ENCODE assay signal across 8 cellular contexts in genomic region chr19:49766938-49767315, GRCh38. TPM values are rescaled to one million over a fixed set of nuclear protein-coding genes. Genes with fewer than 3 reads are reported as not detected.
DNase-seq lines count a peak whose midpoint lies in the region; ATAC-seq and TF ChIP-seq lines count a peak whose summit lies in the region.

Gene AP2A1 (plus strand): TSS chr19:49767001. CDS start chr19:49767134, 133 bp downstream.

- peaks cover 21% of the 10 kb centered on the region for H3K4me1 ChIP-seq in CD4-positive, CD25-positive, alpha-beta regulatory T cell (ENCODE audit: control insufficient read depth, insufficient read depth, low read length, poor library complexity, severe bottlenecking)
- peaks cover 17 to 30% (median 24%) of the 10 kb centered on the region in 4 donors for H3K4me1 ChIP-seq in upper lobe of left lung

- DNase-seq in CD4-positive, CD25-positive, alpha-beta regulatory T cell: no peak
- DNase-seq in central memory CD8-positive, alpha-beta T cell (ENCODE audit: low spot score in 2 of 2): no peak
- DNase-seq in lung microvascular endothelial cell (ENCODE audit: low read depth in 2 of 2): no peak
- no peak for DNase-seq in upper lobe of left lung
- no peak for DNase-seq in NCI-H1436 (lab: John Stamatoyannopoulos, UW)
- no peak for DNase-seq in NCI-H446 (lab: John Stamatoyannopoulos, UW)

- H3K27me3 Mint-ChIP-seq in CD4-positive, CD25-positive, alpha-beta regulatory T cell: no peaks in the 10 kb centered on the region
- H3K27me3 Mint-ChIP-seq in central memory CD8-positive, alpha-beta T cell: no peaks in the 10 kb centered on the region

- peak in 1 of 4 donors; percentile 56 for TF ChIP-seq POLR2A in upper lobe of left lung (IDR thresholded peaks at IDR 0.05)

- no peaks in the 10 kb centered on the region for H3K27me3 ChIP-seq in CD4-positive, CD25-positive, alpha-beta regulatory T cell (ENCODE audit: control insufficient read depth, insufficient read depth, low read length)
- no peaks in the 10 kb centered on the region for H3K27me3 ChIP-seq in upper lobe of left lung

- H3K9me3 ChIP-seq in CD4-positive, CD25-positive, alpha-beta regulatory T cell (ENCODE audit: control insufficient read depth in 2 of 2, low read length in 2 of 2): no peaks in the 10 kb centered on the region
- no peaks in the 10 kb centered on the region for H3K9me3 ChIP-seq in upper lobe of left lung

- ATAC-seq in CD4-positive, CD25-positive, alpha-beta regulatory T cell (ENCODE audit: low read depth in 2 of 2): no peak
- no peak for ATAC-seq in central memory CD8-positive, alpha-beta T cell (replicated peaks; ENCODE audit: extremely low read depth, poor library complexity, severe bottlenecking)
- ATAC-seq in upper lobe of left lung (ENCODE audit: low FRiP score in 2 of 2) (no peak), HG03565 (IDR thresholded peaks at IDR 0.05; ENCODE audit: unreplicated experiment) (no peak)

- no peak for TF ChIP-seq CTCF in upper lobe of left lung (IDR thresholded peaks at IDR 0.05)

- H3K4me3 ChIP-seq in CD4-positive, CD25-positive, alpha-beta regulatory T cell (ENCODE audit: low read depth, low read length): peak within 1 kb of the TSS; percentile 92
- H3K4me3 ChIP-seq in upper lobe of left lung: peak within 1 kb of the TSS; percentile 79 to 95 (median 87)

- H3K9me3 Mint-ChIP-seq in CD4-positive, CD25-positive, alpha-beta regulatory T cell: no peaks in the 10 kb centered on the region
- no peaks in the 10 kb centered on the region for H3K9me3 Mint-ChIP-seq in central memory CD8-positive, alpha-beta T cell

- peak within 1 kb of the TSS; percentile 87 to 96 (median 94) for H3K4me3 Mint-ChIP-seq in CD4-positive, CD25-positive, alpha-beta regulatory T cell
- H3K4me3 Mint-ChIP-seq in central memory CD8-positive, alpha-beta T cell: peak within 1 kb of the TSS; percentile 77

- no peaks in the 10 kb centered on the region for H3K36me3 ChIP-seq in CD4-positive, CD25-positive, alpha-beta regulatory T cell (ENCODE audit: control insufficient read depth, insufficient read depth, low read length)
- no peaks in the 10 kb centered on the region for H3K36me3 ChIP-seq in upper lobe of left lung

- H3K4me1 Mint-ChIP-seq in CD4-positive, CD25-positive, alpha-beta regulatory T cell: peaks cover 0 to 48% (median 24%) of the 10 kb centered on the region in 4 donors
- H3K4me1 Mint-ChIP-seq in central memory CD8-positive, alpha-beta T cell: peaks cover 37% of the 10 kb centered on the region

- peaks cover 4% of the 10 kb centered on the region for H3K36me3 Mint-ChIP-seq in CD4-positive, CD25-positive, alpha-beta regulatory T cell
- H3K36me3 Mint-ChIP-seq in central memory CD8-positive, alpha-beta T cell (ENCODE audit: insufficient read depth): peaks cover 12% of the 10 kb centered on the region

- H3K27ac Mint-ChIP-seq in CD4-positive, CD25-positive, alpha-beta regulatory T cell: peak within 1 kb of the TSS; percentile 95 to 97 (median 96)
- peak within 1 kb of the TSS; percentile 90 for H3K27ac Mint-ChIP-seq in central memory CD8-positive, alpha-beta T cell (ENCODE audit: low read depth)

- H3K27ac ChIP-seq in CD4-positive, CD25-positive, alpha-beta regulatory T cell (ENCODE audit: insufficient read depth, low read length, poor library complexity, severe bottlenecking): peak within 1 kb of the TSS; percentile 86
- peak within 1 kb of the TSS; percentile 87 to 94 (median 92) for H3K27ac ChIP-seq in upper lobe of left lung

- TF ChIP-seq RAD21 in Ishikawa (IDR thresholded peaks at IDR 0.05; ENCODE audit: low read depth): no peak

- TF ChIP-seq EP300 in Ishikawa (IDR thresholded peaks at IDR 0.05; ENCODE audit: borderline replicate concordance): no peak
- TF ChIP-seq EP300 in upper lobe of left lung (IDR thresholded peaks at IDR 0.05): no peak

- 0 to 2% methylated on average over 5 to 17 of the region's 39 CpGs for WGBS in upper lobe of left lung, 2 donors

TF ChIP-seq in Ishikawa, 13 proteins besides CTCF, POLR2A, EP300 and RAD21:
- TF ChIP-seq CEBPB (IDR thresholded peaks at IDR 0.05): no peak
- no peak for TF ChIP-seq TAF1 (IDR thresholded peaks at IDR 0.05; ENCODE audit: low read depth)
- peak; percentile 52; the same call in 1 of the 2 replicates for TF ChIP-seq ZBTB7A (IDR thresholded peaks at IDR 0.05; ENCODE audit: low read depth)

RNA-seq across cellular contexts. Expression of gene AP2A1, which starts in this region (rescaled TPM):
- total RNA-seq in CD4-positive, CD25-positive, alpha-beta regulatory T cell: 49.5 TPM
- polyA plus RNA-seq in CD4-positive, CD25-positive, alpha-beta regulatory T cell: 1 to 10 TPM; 5.2 to 7.4 (median 5.6) TPM
- total RNA-seq in lung microvascular endothelial cell: 37.1 and 41.6 TPM in 2 replicates
- total RNA-seq in upper lobe of left lung: 100 to 1,000 TPM in 1 of 6 donors, 10 to 100 TPM in 5; 46.0 to 113 (median 77.6) TPM
